Comparison of ENCODE assay signal across 14 cellular contexts in genomic region chr11:47378836-47379170, GRCh38. TPM values are rescaled to one million over a fixed set of nuclear protein-coding genes. Genes with fewer than 3 reads are reported as not detected.
DNase-seq lines count a peak whose midpoint lies in the region; ATAC-seq and TF ChIP-seq lines count a peak whose summit lies in the region.
"Had no signal": no experiment of that assay in that cellular context is flagged by ENCODE, and none has a peak within 500 bp of the region (broad histone marks: within the 10 kb centered on the region; RNA-seq: fewer than 3 reads in every experiment).

No MANE protein-coding gene starts in this region.

- H3K27ac ChIP-seq in BLaER1 (peak overlapping the region; percentile 99), left lung (peak overlapping the region; percentile 65 to 93)

- peaks cover 12% of the 10 kb centered on the region for H3K4me1 Mint-ChIP-seq in HFFc6 (ENCODE audit: low read depth)

- peaks cover 18% of the 10 kb centered on the region; the same call in 1 of the 2 replicates for H4K20me1 ChIP-seq in BLaER1

- H3K27ac Mint-ChIP-seq in HFFc6: no peak overlapping the region
- H3K27ac Mint-ChIP-seq: activated CD4-positive, alpha-beta T cell treated with anti-CD3 and anti-CD28 coated beads, Interleukin-2, amount 10 ng/mL, durations not matched to agents 24 days and 14 days; activated naive CD4-positive, alpha-beta T cell treated with anti-CD3 and anti-CD28 coated beads for 36 hours had no signal

- H3K36me3 ChIP-seq in BLaER1 (peaks cover 18% of the 10 kb centered on the region), left lung (peaks cover 0 to 29% of the 10 kb centered on the region in 2 donors)
- H3K36me3 ChIP-seq: gastrocnemius medialis had no signal

- H3K9me3 ChIP-seq in BLaER1: no peaks in the 10 kb centered on the region
- no peaks in the 10 kb centered on the region for H3K9me3 ChIP-seq in left lung
- H3K9me3 ChIP-seq: gastrocnemius medialis had no signal

- H3K27me3 Mint-ChIP-seq in HFFc6 (ENCODE audit: insufficient read depth): peaks cover 3% of the 10 kb centered on the region
- H3K27me3 Mint-ChIP-seq: activated CD4-positive, alpha-beta T cell treated with anti-CD3 and anti-CD28 coated beads, Interleukin-2, amount 10 ng/mL, durations not matched to agents 24 days and 14 days had no signal

- H3K36me3 Mint-ChIP-seq in HFFc6 (ENCODE audit: low read depth): no peaks in the 10 kb centered on the region

- ATAC-seq in GM19438 (IDR thresholded peaks at IDR 0.05; ENCODE audit: low read depth, unreplicated experiment) (peak; percentile 2), HG03439 (IDR thresholded peaks at IDR 0.05; ENCODE audit: unreplicated experiment) (peak; percentile 7), left lung (no peak)
- ATAC-seq: gastrocnemius medialis, SK-N-SH treated with all-trans-retinoic acid at 6 μM for 48 hours had no signal

- intact Hi-C loops in left lung (cut with DNase I): loop anchor here in 1 of 2 donors (10.0 kb wide), 1 partner anchor 76 kb away; no protein-coding TSS in a partner anchor

- H3K4me3 ChIP-seq in BLaER1 (peak overlapping the region; percentile 83), left lung (peak overlapping the region in 1 of 2 donors; percentile 67)

- no peak for DNase-seq in left lung
- DNase-seq in globus pallidus (ENCODE audit: low spot score): no peak
- DNase-seq in anterior cingulate cortex (lab: John Stamatoyannopoulos, UW): no peak
- no peak for DNase-seq in DMS153 treated with DMSO at 0.1 percent for 48 hours (lab: John Stamatoyannopoulos, UW; ENCODE audit: unreplicated experiment)
- no peak for DNase-seq in HFFc6
- DNase-seq: activated CD4-positive, alpha-beta T cell treated with anti-CD3 and anti-CD28 coated beads, Interleukin-2, amount 10 ng/mL, durations not matched to agents 24 days and 14 days; activated naive CD4-positive, alpha-beta T cell treated with anti-CD3 and anti-CD28 coated beads for 36 hours; NCI-H748 treated with DMSO at 0.1 percent for 48 hours had no signal

- H3K4me1 ChIP-seq in BLaER1: peaks cover 63% of the 10 kb centered on the region
- peaks cover 0 to 39% of the 10 kb centered on the region in 2 donors for H3K4me1 ChIP-seq in left lung

- H3K9ac ChIP-seq in BLaER1: peak overlapping the region; percentile 97

- peak overlapping the region; percentile 100 for H3K4me2 ChIP-seq in BLaER1

- no peaks in the 10 kb centered on the region for H3K9me3 Mint-ChIP-seq in HFFc6
- H3K9me3 Mint-ChIP-seq: activated CD4-positive, alpha-beta T cell treated with anti-CD3 and anti-CD28 coated beads, Interleukin-2, amount 10 ng/mL, durations not matched to agents 24 days and 14 days; activated naive CD4-positive, alpha-beta T cell treated with anti-CD3 and anti-CD28 coated beads for 36 hours had no signal

- TF ChIP-seq CTCF in left lung (IDR thresholded peaks at IDR 0.05) (no peak), HFFc6 (IDR thresholded peaks at IDR 0.05) (no peak)

- no peak overlapping the region for H3K4me3 Mint-ChIP-seq in HFFc6
- H3K4me3 Mint-ChIP-seq: activated CD4-positive, alpha-beta T cell treated with anti-CD3 and anti-CD28 coated beads, Interleukin-2, amount 10 ng/mL, durations not matched to agents 24 days and 14 days; activated naive CD4-positive, alpha-beta T cell treated with anti-CD3 and anti-CD28 coated beads for 36 hours had no signal

- H3K27me3 ChIP-seq in BLaER1 (no peaks in the 10 kb centered on the region), left lung (no peaks in the 10 kb centered on the region)
- H3K27me3 ChIP-seq: gastrocnemius medialis had no signal

RNA-seq across cellular contexts. Expression of gene SPI1, which starts 0.5 kb away (rescaled TPM):
- 100 to 1,000 TPM in 1 of 2 donors, 10 to 100 TPM in 1; 75.6 to 194 TPM for total RNA-seq in left lung
- total RNA-seq in HFFc6 (2021; fragmentation: NEBNext Ultra II Directional; extraction: Animal tissue kit (Norgen Biotek cat#: 25700)): not detected
- total RNA-seq: activated CD4-positive, alpha-beta T cell treated with anti-CD3 and anti-CD28 coated beads, Interleukin-2, amount 10 ng/mL, durations not matched to agents 24 days and 14 days; activated naive CD4-positive, alpha-beta T cell treated with anti-CD3 and anti-CD28 coated beads for 36 hours; lung microvascular endothelial cell had no signal

RNA-seq across cellular contexts. Expression of gene MYBPC3, which starts 26.3 kb away (rescaled TPM):
- total RNA-seq in left lung: 1 to 10 TPM in 1 of 2 donors, under 1 TPM in 1; 0.52 to 2.0 TPM
- total RNA-seq in HFFc6 (2021; fragmentation: NEBNext Ultra II Directional; extraction: Animal tissue kit (Norgen Biotek cat#: 25700)): not detected
- total RNA-seq: activated CD4-positive, alpha-beta T cell treated with anti-CD3 and anti-CD28 coated beads, Interleukin-2, amount 10 ng/mL, durations not matched to agents 24 days and 14 days; activated naive CD4-positive, alpha-beta T cell treated with anti-CD3 and anti-CD28 coated beads for 36 hours; lung microvascular endothelial cell had no signal

RNA-seq across cellular contexts. Expression of gene SLC39A13, which starts 29.6 kb away (rescaled TPM):
- total RNA-seq in left lung: 10 to 100 TPM; 60.1 to 66.1 TPM
- 100 to 1,000 TPM in 2 of 6 experiments, 10 to 100 TPM in 4; 78.2 to 126 (median 86.4) TPM for total RNA-seq in HFFc6 (2021; fragmentation: NEBNext Ultra II Directional; extraction: Animal tissue kit (Norgen Biotek cat#: 25700))

RNA-seq across cellular contexts. Expression of gene PSMC3, which starts 47.4 kb away (rescaled TPM):
- 100 to 1,000 TPM in 1 of 2 donors, 10 to 100 TPM in 1; 86.7 to 133 TPM for total RNA-seq in left lung
- 100 to 1,000 TPM; 161 to 238 (median 220) TPM for total RNA-seq in HFFc6 (2021; fragmentation: NEBNext Ultra II Directional; extraction: Animal tissue kit (Norgen Biotek cat#: 25700))

Comparison
In these comparisons a context has a peak if more than half of its experiments do, and no peak if none do; other contexts are left out.
1. RNA of gene SPI1, which starts 0.5 kb away (total RNA-seq): 75.6 to 194 TPM in left lung; not detected in HFFc6; every median in the first group is over 10 times any median in the second.